In genomic region chrX:119602701-119603255, GRCh38 we compare ENCODE assay signal across 15 cellular contexts. TPM values are rescaled to one million over a fixed set of nuclear protein-coding genes. Genes with fewer than 3 reads are reported as not detected.
A peak's percentile ranks its signal among the peaks of the same experiment; 100 is the strongest.
DNase-seq lines count a peak whose midpoint lies in the region; ATAC-seq, FAIRE-seq and TF ChIP-seq lines count a peak whose summit lies in the region.
"Had no signal": no experiment of that assay in that cellular context is flagged by ENCODE, and none has a peak within 500 bp of the region (broad histone marks: within the 10 kb centered on the region; RNA-seq: fewer than 3 reads in every experiment).

No MANE protein-coding gene starts in this region.

- H3K4me1 Mint-ChIP-seq in IgD-negative memory B cell, result peaks cover 6 to 29% (median 22%) of the 10 kb centered on the region in 3 donors

- no peaks in the 10 kb centered on the region for H3K9me3 Mint-ChIP-seq in IgD-negative memory B cell

- DNase-seq in PC-3 (no peak), bronchial epithelial cell (ENCODE audit: low read depth) (peak; percentile 16), trophoblast cell (peak; percentile 52 to 92), left lobe of liver (ENCODE audit: low spot score) (no peak), hepatic stellate cell (ENCODE audit: low spot score) (no peak), NCI-H446 treated with DMSO at 0.1 percent for 48 hours (lab: John Stamatoyannopoulos, UW) (no peak)
- DNase-seq in stimulated activated naive CD4-positive, alpha-beta T cell (lab: John Stamatoyannopoulos, UW), result no peak
- DNase-seq: DMS 273 treated with DMSO at 0.1 percent for 48 hours, NCI-H1048, NCI-H524, OCI-M1 had no signal

- no peaks in the 10 kb centered on the region for H3F3A ChIP-seq in PC-3 (ENCODE audit: low read length, unreplicated experiment)

- H3K27ac Mint-ChIP-seq in IgD-negative memory B cell, result peak overlapping the region in 2 of 3 donors; percentile 2 to 29

- no peak overlapping the region for H3K14ac ChIP-seq in trophoblast cell (ENCODE audit: low read length)

- H3K4me3 Mint-ChIP-seq in IgD-negative memory B cell, result peak overlapping the region in 2 of 4 donors; percentile 12 to 30
- H3K4me3 Mint-ChIP-seq: CD14-positive monocyte had no signal

- H3K4me1 ChIP-seq in PC-3 (ENCODE audit: insufficient read depth, low read length), result peaks cover 20% of the 10 kb centered on the region
- peaks cover 0 to 2% of the 10 kb centered on the region in 2 experiments for H3K4me1 ChIP-seq in trophoblast cell (ENCODE audit: control insufficient read depth in 1 of 2, insufficient read depth in 2 of 2, low read length in 2 of 2)

- no CpG with 5 or more reads among the region's 9 CpGs for WGBS in trophoblast cell (ENCODE audit: extremely low coverage, insufficient coverage, insufficient read length)

- POLR2A ChIA-PET in PC-3 (lab: Charles Lee; ENCODE audit: unreplicated experiment), result interaction anchor here (0.5 to 0.6 kb wide), 2 partner anchors 19 to 90 kb away, joined by 7 to 20 read pairs; no protein-coding TSS in a partner anchor

- no peak overlapping the region for H2AFZ ChIP-seq in PC-3 (ENCODE audit: low read length)
- no peak overlapping the region for H2AFZ ChIP-seq in trophoblast cell (ENCODE audit: insufficient read depth, low read length, poor library complexity)

- CTCF ChIA-PET in PC-3 (lab: Charles Lee), result no interaction called here

- no peaks in the 10 kb centered on the region for H3K9me2 ChIP-seq in PC-3 (replicated peaks; ENCODE audit: low read length)

- peaks cover 35% of the 10 kb centered on the region for H4K20me1 ChIP-seq in PC-3 (ENCODE audit: low read length)

- no TSS peak for BruUV-seq in PC-3 (replicated peaks; lab: Mats Ljungman, UMichigan)

- TF ChIP-seq CTCF in PC-3 (conservative IDR thresholded peaks at IDR 0.05; ENCODE audit: low read depth, low read length), result no peak
- TF ChIP-seq CTCF in bronchial epithelial cell (IDR thresholded peaks at IDR 0.05; ENCODE audit: insufficient read depth, low read length, severe bottlenecking), result no peak

- H2BK120ac ChIP-seq in trophoblast cell (ENCODE audit: insufficient read depth, low read length, poor library complexity), result no peak overlapping the region

- H4K91ac ChIP-seq in trophoblast cell (ENCODE audit: low read depth, low read length), result no peak overlapping the region

- H3K4me2 ChIP-seq in PC-3 (ENCODE audit: low read length), result peak overlapping the region; percentile 34; the same call in 1 of the 2 replicates
- H3K4me2 ChIP-seq in trophoblast cell (ENCODE audit: low read length), result no peak overlapping the region

- no peak overlapping the region for H3K4ac ChIP-seq in trophoblast cell (ENCODE audit: low read depth, low read length)

- H3K36me3 Mint-ChIP-seq in IgD-negative memory B cell, result no peaks in the 10 kb centered on the region

- H3K9me3 ChIP-seq in PC-3 (ENCODE audit: low read length) (no peaks in the 10 kb centered on the region), trophoblast cell (ENCODE audit: insufficient read depth, low read depth, low read length) (no peaks in the 10 kb centered on the region)

- H3K79me1 ChIP-seq in trophoblast cell (ENCODE audit: low read length), result peaks cover 3% of the 10 kb centered on the region

- H3K27ac ChIP-seq in PC-3 (ENCODE audit: low read length), result no peak overlapping the region
- no peak overlapping the region for H3K27ac ChIP-seq in trophoblast cell (ENCODE audit: low read depth, low read length)
- H3K27ac ChIP-seq: HL-60 had no signal

- H3K23ac ChIP-seq in trophoblast cell (ENCODE audit: low read length), result no peak overlapping the region

- no peak overlapping the region for H4K8ac ChIP-seq in trophoblast cell (ENCODE audit: low read depth, low read length)

- no peak overlapping the region for H2BK5ac ChIP-seq in trophoblast cell (ENCODE audit: low read depth, low read length, poor library complexity)

- no peak overlapping the region for H2BK12ac ChIP-seq in trophoblast cell (ENCODE audit: low read length)

- intact Hi-C loops in PC-3 (cut with micrococcal nuclease), result no loop called here

- H3K36me3 ChIP-seq in PC-3 (ENCODE audit: low read depth, low read length), result peaks cover 3% of the 10 kb centered on the region; the same call in 1 of the 2 replicates
- H3K36me3 ChIP-seq in bronchial epithelial cell (ENCODE audit: control insufficient read depth, insufficient read depth, low read length), result no peaks in the 10 kb centered on the region
- H3K36me3 ChIP-seq in trophoblast cell (ENCODE audit: control insufficient read depth in 1 of 2, insufficient read depth in 2 of 2, low read length in 2 of 2), result peaks cover 2% of the 10 kb centered on the region in 2 experiments

- peaks cover 82% of the 10 kb centered on the region for H3K79me2 ChIP-seq in PC-3 (ENCODE audit: low read length)
- H3K79me2 ChIP-seq in trophoblast cell (ENCODE audit: control insufficient read depth, insufficient read depth, low read length, poor library complexity), result peaks cover 8% of the 10 kb centered on the region

- H3K4me3 ChIP-seq in PC-3 (ENCODE audit: low read length) (no peak overlapping the region), bronchial epithelial cell (ENCODE audit: low read depth, low read length) (no peak overlapping the region), trophoblast cell (ENCODE audit: low read depth, low read length) (no peak overlapping the region)

- FAIRE-seq in bronchial epithelial cell (lab: Jason Lieb, UNC), result no peak
- FAIRE-seq: H54 had no signal

- ATAC-seq in PC-3, result no peak
- ATAC-seq in left lobe of liver, result no peak

- no peak overlapping the region for H3K18ac ChIP-seq in trophoblast cell (ENCODE audit: low read length)

- H3K9ac ChIP-seq in PC-3 (ENCODE audit: low read length) (no peak overlapping the region), trophoblast cell (ENCODE audit: low read length) (no peak overlapping the region)

- no peak overlapping the region for H2AK5ac ChIP-seq in trophoblast cell (ENCODE audit: low read length)

- H3K27me3 ChIP-seq in PC-3 (ENCODE audit: low read length) (no peaks in the 10 kb centered on the region), bronchial epithelial cell (ENCODE audit: control insufficient read depth, insufficient read depth, low read length) (no peaks in the 10 kb centered on the region), trophoblast cell (ENCODE audit: insufficient read depth, low read length) (no peaks in the 10 kb centered on the region)

- H3K27me3 Mint-ChIP-seq in IgD-negative memory B cell, result peaks cover 9% of the 10 kb centered on the region

- no peak overlapping the region for H4K12ac ChIP-seq in trophoblast cell (ENCODE audit: low read depth, low read length)

RNA-seq across cellular contexts. Expression of gene NKRF, which starts 3.4 kb away (rescaled TPM):
- 7.1 TPM for polyA plus RNA-seq in IgD-negative memory B cell
- total RNA-seq in PC-3 (2014; rRNA removed) (9.1 and 11.4 TPM in 2 replicates), bronchial epithelial cell (3.5 and 5.8 TPM in 2 replicates), left lobe of liver (4.2 TPM)
- 9.7 and 10.1 TPM in 2 replicates for polyA plus RNA-seq in trophoblast cell (2013)

RNA-seq across cellular contexts. Expression of gene UBE2A, which starts 28.4 kb away (rescaled TPM):
- 65.2 TPM for polyA plus RNA-seq in IgD-negative memory B cell
- total RNA-seq in PC-3 (2014; rRNA removed) (36.7 and 46.6 TPM in 2 replicates), bronchial epithelial cell (18.4 and 23.7 TPM in 2 replicates), left lobe of liver (13.6 TPM)
- polyA plus RNA-seq in trophoblast cell (2013), result 124 and 137 TPM in 2 replicates

RNA-seq across cellular contexts. Expression of gene STEEP1, which starts 37.6 kb away (rescaled TPM):
- polyA plus RNA-seq in IgD-negative memory B cell, result 24.0 TPM
- 84.3 and 104 TPM in 2 replicates for total RNA-seq in PC-3 (2014; rRNA removed)
- total RNA-seq in bronchial epithelial cell, result 48.9 and 55.5 TPM in 2 replicates
- 23.7 TPM in 2 replicates for polyA plus RNA-seq in trophoblast cell (2013)
- total RNA-seq in left lobe of liver, result 6.8 TPM

Comparison
In these comparisons a context has a peak if more than half of its experiments do, and no peak if none do; other contexts are left out.
1. DNase-seq: peak in bronchial epithelial cell (single experiment) and trophoblast cell (2 of 2); none in PC-3 (single experiment), left lobe of liver (single experiment), hepatic stellate cell (single experiment), stimulated activated naive CD4-positive, alpha-beta T cell (0 of 6) and NCI-H446 treated with DMSO at 0.1 percent for 48 hours (single experiment).